22 cellular contexts compared by ENCODE assay signal in the genomic region with DNA sequence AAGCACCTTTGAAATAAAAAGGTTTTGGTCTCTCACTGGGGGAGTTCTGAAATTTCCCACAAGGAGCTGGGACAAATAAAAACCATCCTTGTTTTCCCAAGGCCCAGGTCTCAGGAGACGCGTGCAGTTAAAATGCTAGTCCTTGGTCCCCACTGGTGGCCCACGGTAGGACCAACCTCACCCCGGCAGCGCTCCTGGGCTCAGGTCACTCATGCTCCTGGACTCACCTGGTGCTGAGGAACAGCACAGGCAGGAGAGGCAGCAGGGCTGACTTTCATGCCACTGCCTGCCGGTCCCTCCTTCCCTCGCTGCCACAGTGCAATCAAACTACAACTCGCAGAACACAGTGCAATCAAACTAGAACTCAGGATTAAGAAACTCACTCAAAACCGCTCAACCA.
DNase-seq lines count a peak whose midpoint lies in the region; ATAC-seq, FAIRE-seq and TF ChIP-seq lines count a peak whose summit lies in the region.
"Had no signal": no experiment of that assay in that cellular context is flagged by ENCODE, and none has a peak within 500 bp of the region (broad histone marks: within the 10 kb centered on the region; RNA-seq: fewer than 3 reads in every experiment).

No MANE protein-coding gene starts in this region.

- H3K36me3 Mint-ChIP-seq in GM23338 (ENCODE audit: low read depth) (no peaks in the 10 kb centered on the region), chondrocyte (ENCODE audit: low read depth) (peaks cover 3% of the 10 kb centered on the region), osteocyte (ENCODE audit: unreplicated experiment) (no peaks in the 10 kb centered on the region)
- H3K36me3 Mint-ChIP-seq: CD14-positive monocyte; CD4-positive, alpha-beta memory T cell; CD4-positive, CD25-positive, alpha-beta regulatory T cell had no signal

- H3K79me2 ChIP-seq in GM23338 (replicated peaks; ENCODE audit: insufficient read depth): no peaks in the 10 kb centered on the region

- H3K4me3 ChIP-seq in GM23338: no peak overlapping the region
- no peak overlapping the region for H3K4me3 ChIP-seq in spleen
- H3K4me3 ChIP-seq: BLaER1 had no signal

- intact Hi-C loops in spleen (cut with DNase I; ENCODE audit: low total_unique reads): no loop called here

- peaks cover 3% of the 10 kb centered on the region; the same call in 2 of the 3 replicates for H3K9me3 Mint-ChIP-seq in GM23338
- peaks cover 7% of the 10 kb centered on the region for H3K9me3 Mint-ChIP-seq in chondrocyte (ENCODE audit: low read depth)
- no peaks in the 10 kb centered on the region for H3K9me3 Mint-ChIP-seq in osteocyte (ENCODE audit: unreplicated experiment)

- no peak for ATAC-seq in GM23338

- H3K36me3 ChIP-seq in GM23338 (ENCODE audit: insufficient read depth) (no peaks in the 10 kb centered on the region), spleen (no peaks in the 10 kb centered on the region)
- H3K36me3 ChIP-seq: BE2C, BLaER1 had no signal

- H3K4me1 ChIP-seq in GM23338 (ENCODE audit: insufficient read depth) (no peaks in the 10 kb centered on the region), spleen (no peaks in the 10 kb centered on the region)
- H3K4me1 ChIP-seq: BE2C had no signal

- H3K27me3 ChIP-seq in GM23338 (ENCODE audit: insufficient read depth) (no peaks in the 10 kb centered on the region), spleen (replicated peaks in 1 of 7) (no peaks in the 10 kb centered on the region)
- H3K27me3 ChIP-seq: BE2C, BLaER1 had no signal

- no peaks in the 10 kb centered on the region for H3F3A ChIP-seq in GM23338 (replicated peaks; ENCODE audit: low read depth)

- FAIRE-seq in D721Med (lab: Jason Lieb, UNC): no peak
- FAIRE-seq: A204.1, G401.6, GM12891 had no signal

- H3K9me3 ChIP-seq in spleen: peaks cover 0 to 28% (median 6%) of the 10 kb centered on the region in 8 donors
- H3K9me3 ChIP-seq: BE2C, BLaER1 had no signal

- H2AFZ ChIP-seq in GM23338: peak overlapping the region; percentile 63; the same call in 1 of the 2 replicates

- H3K27ac ChIP-seq in GM23338 (ENCODE audit: low read depth) (no peak overlapping the region), spleen (no peak overlapping the region)
- H3K27ac ChIP-seq: BLaER1 had no signal

- H3K27me3 Mint-ChIP-seq in GM23338 (ENCODE audit: insufficient read depth, low read depth, poor library complexity) (no peaks in the 10 kb centered on the region), chondrocyte (ENCODE audit: low read depth) (no peaks in the 10 kb centered on the region), osteocyte (ENCODE audit: unreplicated experiment) (no peaks in the 10 kb centered on the region)
- H3K27me3 Mint-ChIP-seq: CD4-positive, alpha-beta memory T cell; CD4-positive, CD25-positive, alpha-beta regulatory T cell; CD8-positive, alpha-beta memory T cell had no signal

- no peaks in the 10 kb centered on the region for H3K4me1 Mint-ChIP-seq in GM23338
- H3K4me1 Mint-ChIP-seq in chondrocyte (ENCODE audit: low read depth): no peaks in the 10 kb centered on the region
- no peaks in the 10 kb centered on the region for H3K4me1 Mint-ChIP-seq in osteocyte (ENCODE audit: unreplicated experiment)
- H3K4me1 Mint-ChIP-seq: CD14-positive monocyte; CD4-positive, alpha-beta memory T cell; CD4-positive, CD25-positive, alpha-beta regulatory T cell; CD8-positive, alpha-beta memory T cell had no signal

- WGBS in spleen, 5 donors: 79 to 91% (median 85%) methylated on average over 8 to 9 of the region's 9 CpGs

- DNase-seq in GM23338 (ENCODE audit: low spot score): no peak
- DNase-seq in chondrocyte (ENCODE audit: low spot score): peak; percentile 53
- DNase-seq in osteocyte (ENCODE audit: extremely low spot score, unreplicated experiment): peak; percentile 70
- peak; percentile 45 for DNase-seq in spleen
- DNase-seq in D721Med (ENCODE audit: insufficient read length, low spot score): no peak
- no peak for DNase-seq in NCI-H2196 treated with DMSO at 0.1 percent for 48 hours (lab: John Stamatoyannopoulos, UW; ENCODE audit: unreplicated experiment)
- no peak for DNase-seq in inferior parietal cortex (ENCODE audit: extremely low spot score)
- DNase-seq: 8988T; ACHN; BE2C; C1 segment of cervical spinal cord; CD4-positive, alpha-beta memory T cell; CD4-positive, CD25-positive, alpha-beta regulatory T cell; CD8-positive, alpha-beta memory T cell; COR-L47; DMS79 treated with DMSO at 0.1 percent for 48 hours; GF-D8 had no signal

- H3K4me2 ChIP-seq in GM23338: no peak overlapping the region
- H3K4me2 ChIP-seq: BLaER1 had no signal

- TF ChIP-seq POLR2A in spleen (IDR thresholded peaks at IDR 0.05): no peak

- TF ChIP-seq CTCF in GM23338 (conservative IDR thresholded peaks at IDR 0.05; ENCODE audit: low read depth in 2 of 2) (no peak), chondrocyte (IDR thresholded peaks at IDR 0.05) (no peak), osteocyte (IDR thresholded peaks at IDR 0.05) (no peak), spleen (IDR thresholded peaks at IDR 0.05 in 8 of 11, conservative IDR thresholded peaks at IDR 0.05 in 3 of 11) (no peak), D721Med (IDR thresholded peaks at IDR 0.05; ENCODE audit: insufficient read depth, missing control alignments) (no peak)

- H3K27ac Mint-ChIP-seq in GM23338: no peak overlapping the region
- H3K27ac Mint-ChIP-seq in chondrocyte (ENCODE audit: unreplicated experiment): no peak overlapping the region
- no peak overlapping the region for H3K27ac Mint-ChIP-seq in osteocyte (ENCODE audit: unreplicated experiment)
- H3K27ac Mint-ChIP-seq: CD14-positive monocyte; CD4-positive, alpha-beta memory T cell; CD4-positive, CD25-positive, alpha-beta regulatory T cell; CD8-positive, alpha-beta memory T cell had no signal

- no peaks in the 10 kb centered on the region for H4K20me1 ChIP-seq in GM23338 (replicated peaks; ENCODE audit: insufficient read depth)
- H4K20me1 ChIP-seq: BLaER1 had no signal

- H3K4me3 Mint-ChIP-seq in GM23338 (no peak overlapping the region), chondrocyte (ENCODE audit: unreplicated experiment) (no peak overlapping the region), osteocyte (ENCODE audit: unreplicated experiment) (no peak overlapping the region)
- H3K4me3 Mint-ChIP-seq: CD14-positive monocyte; CD4-positive, alpha-beta memory T cell; CD4-positive, CD25-positive, alpha-beta regulatory T cell; CD8-positive, alpha-beta memory T cell had no signal

- no peaks in the 10 kb centered on the region for H3K9me2 ChIP-seq in GM23338 (ENCODE audit: insufficient read depth)

TF ChIP-seq in GM23338, 12 proteins besides CTCF, POLR2A, EP300 and RAD21 (continues in another document):
- TF ChIP-seq CREB1 (CRISPR knock-in tag; IDR thresholded peaks at IDR 0.05; ENCODE audit: low read depth) (no peak), EZH2phosphoT487 (IDR thresholded peaks at IDR 0.05; ENCODE audit: unreplicated experiment) (no peak), ZNF331 (CRISPR knock-in tag; IDR thresholded peaks at IDR 0.05; ENCODE audit: low read depth) (no peak), EZH2 (IDR thresholded peaks at IDR 0.05; ENCODE audit: low read depth, unreplicated experiment) (no peak), ZNF114 (CRISPR knock-in tag; IDR thresholded peaks at IDR 0.05) (no peak), STAT1 (IDR thresholded peaks at IDR 0.05; ENCODE audit: unreplicated experiment) (no peak), NANOG (IDR thresholded peaks at IDR 0.05; ENCODE audit: borderline replicate concordance) (no peak)
- TF ChIP-seq, protein P1, sequence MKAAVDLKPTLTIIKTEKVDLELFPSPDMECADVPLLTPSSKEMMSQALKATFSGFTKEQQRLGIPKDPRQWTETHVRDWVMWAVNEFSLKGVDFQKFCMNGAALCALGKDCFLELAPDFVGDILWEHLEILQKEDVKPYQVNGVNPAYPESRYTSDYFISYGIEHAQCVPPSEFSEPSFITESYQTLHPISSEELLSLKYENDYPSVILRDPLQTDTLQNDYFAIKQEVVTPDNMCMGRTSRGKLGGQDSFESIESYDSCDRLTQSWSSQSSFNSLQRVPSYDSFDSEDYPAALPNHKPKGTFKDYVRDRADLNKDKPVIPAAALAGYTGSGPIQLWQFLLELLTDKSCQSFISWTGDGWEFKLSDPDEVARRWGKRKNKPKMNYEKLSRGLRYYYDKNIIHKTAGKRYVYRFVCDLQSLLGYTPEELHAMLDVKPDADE (IDR thresholded peaks at IDR 0.05): no peak
- TF ChIP-seq, protein P2, sequence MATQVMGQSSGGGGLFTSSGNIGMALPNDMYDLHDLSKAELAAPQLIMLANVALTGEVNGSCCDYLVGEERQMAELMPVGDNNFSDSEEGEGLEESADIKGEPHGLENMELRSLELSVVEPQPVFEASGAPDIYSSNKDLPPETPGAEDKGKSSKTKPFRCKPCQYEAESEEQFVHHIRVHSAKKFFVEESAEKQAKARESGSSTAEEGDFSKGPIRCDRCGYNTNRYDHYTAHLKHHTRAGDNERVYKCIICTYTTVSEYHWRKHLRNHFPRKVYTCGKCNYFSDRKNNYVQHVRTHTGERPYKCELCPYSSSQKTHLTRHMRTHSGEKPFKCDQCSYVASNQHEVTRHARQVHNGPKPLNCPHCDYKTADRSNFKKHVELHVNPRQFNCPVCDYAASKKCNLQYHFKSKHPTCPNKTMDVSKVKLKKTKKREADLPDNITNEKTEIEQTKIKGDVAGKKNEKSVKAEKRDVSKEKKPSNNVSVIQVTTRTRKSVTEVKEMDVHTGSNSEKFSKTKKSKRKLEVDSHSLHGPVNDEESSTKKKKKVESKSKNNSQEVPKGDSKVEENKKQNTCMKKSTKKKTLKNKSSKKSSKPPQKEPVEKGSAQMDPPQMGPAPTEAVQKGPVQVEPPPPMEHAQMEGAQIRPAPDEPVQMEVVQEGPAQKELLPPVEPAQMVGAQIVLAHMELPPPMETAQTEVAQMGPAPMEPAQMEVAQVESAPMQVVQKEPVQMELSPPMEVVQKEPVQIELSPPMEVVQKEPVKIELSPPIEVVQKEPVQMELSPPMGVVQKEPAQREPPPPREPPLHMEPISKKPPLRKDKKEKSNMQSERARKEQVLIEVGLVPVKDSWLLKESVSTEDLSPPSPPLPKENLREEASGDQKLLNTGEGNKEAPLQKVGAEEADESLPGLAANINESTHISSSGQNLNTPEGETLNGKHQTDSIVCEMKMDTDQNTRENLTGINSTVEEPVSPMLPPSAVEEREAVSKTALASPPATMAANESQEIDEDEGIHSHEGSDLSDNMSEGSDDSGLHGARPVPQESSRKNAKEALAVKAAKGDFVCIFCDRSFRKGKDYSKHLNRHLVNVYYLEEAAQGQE (IDR thresholded peaks at IDR 0.05; ENCODE audit: unreplicated experiment): no peak

Comparison
In these comparisons a context has a peak if more than half of its experiments do, and no peak if none do; other contexts are left out.
1. DNase-seq: peak in chondrocyte (single experiment), osteocyte (single experiment) and spleen (single experiment); none in GM23338 (single experiment), D721Med (single experiment), NCI-H2196 treated with DMSO at 0.1 percent for 48 hours (single experiment) and inferior parietal cortex (single experiment).